ENCODE assay signal across 11 cellular contexts in genomic region chr1:161506336-161507223, GRCh38. TPM values are rescaled to one million over a fixed set of nuclear protein-coding genes. Genes with fewer than 3 reads are reported as not detected.
DNase-seq lines count a peak whose midpoint lies in the region; ATAC-seq, FAIRE-seq and TF ChIP-seq lines count a peak whose summit lies in the region.
"Had no signal": no experiment of that assay in that cellular context is flagged by ENCODE, and none has a peak within 500 bp of the region (broad histone marks: within the 10 kb centered on the region; RNA-seq: fewer than 3 reads in every experiment).

No MANE protein-coding gene starts in this region.

- ATAC-seq in Right ventricle myocardium inferior: peak; percentile 56

- peak; percentile 73 for FAIRE-seq in GM12892 (lab: Jason Lieb, UNC)
- FAIRE-seq: colon had no signal

- intact Hi-C loops in Right ventricle myocardium inferior (cut with DNase I): no loop called here

- no peak for TF ChIP-seq POLR2A in GM12892 (IDR thresholded peaks at IDR 0.05; ENCODE audit: low read depth, low read length)

- no peak for DNase-seq in GM12892 (ENCODE audit: insufficient read length)
- peak; percentile 36 for DNase-seq in RPMI7951 (ENCODE audit: low read depth)
- no peak for DNase-seq in Right ventricle myocardium inferior (ENCODE audit: missing footprints)
- DNase-seq in renal cortical epithelial cell (ENCODE audit: low read depth): peak; percentile 51
- no peak for DNase-seq in effector CD8-positive, alpha-beta T cell (lab: John Stamatoyannopoulos, UW)
- DNase-seq in activated gamma-delta T cell (lab: John Stamatoyannopoulos, UW): no peak
- DNase-seq in NCI-H82 (lab: John Stamatoyannopoulos, UW): no peak
- DNase-seq in T-helper 2 cell: no peak
- DNase-seq: stimulated activated naive CD4-positive, alpha-beta T cell; WERI-Rb-1 had no signal

RNA-seq across cellular contexts. Expression of gene FCGR2A, which starts 1.3 kb away (rescaled TPM):
- 1.9 TPM for polyA plus RNA-seq in GM12892 (2012; ENCODE audit: missing spikeins)
- 0.68 and 2.9 TPM in 2 replicates for total RNA-seq in RPMI7951 (2014; rRNA removed; shearing (Covaris generic))
- 22.1 TPM for total RNA-seq in Right ventricle myocardium inferior
- total RNA-seq in renal cortical epithelial cell: 0.15 TPM in 1 of 2 replicates, not detected in the other

RNA-seq across cellular contexts. Expression of gene HSPA6, which starts 17.8 kb away (rescaled TPM):
- polyA plus RNA-seq in GM12892 (2012; ENCODE audit: missing spikeins): 0.66 TPM
- 0.12 TPM in 1 of 2 replicates, not detected in the other for total RNA-seq in RPMI7951 (2014; rRNA removed; shearing (Covaris generic))
- total RNA-seq in Right ventricle myocardium inferior: 1.1 TPM
- 0.17 and 0.25 TPM in 2 replicates for total RNA-seq in renal cortical epithelial cell

RNA-seq across cellular contexts. Expression of gene FCGR3A, which starts 43.0 kb away (rescaled TPM):
- not detected for polyA plus RNA-seq in GM12892 (2012; ENCODE audit: missing spikeins)
- total RNA-seq in RPMI7951 (2014; rRNA removed; shearing (Covaris generic)): not detected in 2 replicates
- total RNA-seq in Right ventricle myocardium inferior (31.4 TPM), renal cortical epithelial cell (not detected in 2 replicates)

Comparison
In these comparisons a context has a peak if more than half of its experiments do, and no peak if none do; other contexts are left out.
1. DNase-seq: peak in RPMI7951 (single experiment) and renal cortical epithelial cell (single experiment); none in GM12892 (single experiment), Right ventricle myocardium inferior (single experiment), effector CD8-positive, alpha-beta T cell (single experiment), activated gamma-delta T cell (single experiment), NCI-H82 (single experiment) and T-helper 2 cell (0 of 5).
2. RNA of gene FCGR3A, which starts 43.0 kb away (total RNA-seq): 31.4 TPM in Right ventricle myocardium inferior (single experiment); not detected in RPMI7951 and not detected in renal cortical epithelial cell; every median in the first group is over 10 times any median in the second.